Comparison of ENCODE assay signal across 1 cellular context in genomic region chr2:26757873-26758789, GRCh38.
TF ChIP-seq lines count a peak whose summit lies in the region.

No MANE protein-coding gene starts in this region.

TF ChIP-seq in K562, 482 proteins besides CTCF, POLR2A, EP300 and RAD21 (continued from another document and continues in another):
- TF ChIP-seq POLR2G (IDR thresholded peaks at IDR 0.05; ENCODE audit: low read depth, low read length) (peak; percentile 51; the same call in 1 of the 2 replicates), CTBP1 (IDR thresholded peaks at IDR 0.05; ENCODE audit: borderline replicate concordance) (peak; percentile 84), SMAD3 (CRISPR knock-in tag; conservative IDR thresholded peaks at IDR 0.05) (peak; percentile 70), ARID1B (IDR thresholded peaks at IDR 0.05) (peak; percentile 78), AFF4 (CRISPR knock-in tag; IDR thresholded peaks at IDR 0.05) (0 out of 2 replicates have a peak, but pooled peaks have one; percentile 29), ZNF717 (CRISPR knock-in tag; IDR thresholded peaks at IDR 0.05) (no peak), SRSF9 (IDR thresholded peaks at IDR 0.05; ENCODE audit: borderline replicate concordance, low read depth, low read length) (no peak), CHD1 (IDR thresholded peaks at IDR 0.05; ENCODE audit: low read length) (no peak), CEBPB (tag; IDR thresholded peaks at IDR 0.05) (peak; percentile 64), ARID2 (IDR thresholded peaks at IDR 0.05) (no peak), ZNF133 (CRISPR knock-in tag; IDR thresholded peaks at IDR 0.05) (peak; percentile 81; the same call in 1 of the 2 replicates), SREBF1 (IDR thresholded peaks at IDR 0.05; ENCODE audit: borderline replicate concordance, low read depth, low read length) (no peak), NEUROD1 (IDR thresholded peaks at IDR 0.05; ENCODE audit: borderline replicate concordance, low read depth, low read length, partially characterized antibody) (peak; percentile 24), BCL6 (CRISPR knock-in tag; IDR thresholded peaks at IDR 0.05) (peak; percentile 6; the same call in 1 of the 2 replicates), NFE2L1 (tag; IDR thresholded peaks at IDR 0.05; ENCODE audit: borderline replicate concordance, low read depth) (no peak), KDM1A (IDR thresholded peaks at IDR 0.05) (peak in 1 of 2 experiments; percentile 46; a peak in 2 of 4 replicates), C11orf30 (IDR thresholded peaks at IDR 0.05; ENCODE audit: low read depth) (peak; percentile 69; the same call in 1 of the 2 replicates), ZBTB17 (CRISPR knock-in tag; IDR thresholded peaks at IDR 0.05) (peak; percentile 85), TEAD4 (IDR thresholded peaks at IDR 0.05; ENCODE audit: low read length) (peak; percentile 85), TEAD4 (CRISPR knock-in tag; IDR thresholded peaks at IDR 0.05; ENCODE audit: borderline replicate concordance) (no peak), ZNF280B (CRISPR knock-in tag; IDR thresholded peaks at IDR 0.05) (no peak), E4F1 (CRISPR knock-in tag; IDR thresholded peaks at IDR 0.05; ENCODE audit: borderline replicate concordance) (no peak; the same call in 1 of the 2 replicates), ZNF639 (CRISPR knock-in tag; conservative IDR thresholded peaks at IDR 0.05 in 1 of 2, IDR thresholded peaks at IDR 0.05 in 1 of 2) (peak in 1 of 2 experiments; percentile 74; a peak in 2 of 4 replicates), ZBTB26 (CRISPR knock-in tag; IDR thresholded peaks at IDR 0.05) (peak; percentile 70; the same call in 1 of the 2 replicates), NR4A1 (CRISPR knock-in tag; IDR thresholded peaks at IDR 0.05) (peak; percentile 81; the same call in 1 of the 2 replicates), NR4A1 (tag; IDR thresholded peaks at IDR 0.05) (peak; percentile 94), RBFOX2 (IDR thresholded peaks at IDR 0.05; ENCODE audit: low read depth, low read length) (peak; percentile 72), ZBTB11 (CRISPR knock-in tag; IDR thresholded peaks at IDR 0.05) (no peak; a peak in 1 of 6 replicates), HMBOX1 (IDR thresholded peaks at IDR 0.05) (peak; percentile 87), CCAR2 (IDR thresholded peaks at IDR 0.05; ENCODE audit: low read depth, low read length) (no peak), ZNF586 (CRISPR knock-in tag; conservative IDR thresholded peaks at IDR 0.05) (no peak), CBFB (CRISPR knock-in tag; IDR thresholded peaks at IDR 0.05) (0 out of 2 replicates have a peak, but pooled peaks have one; percentile 35), ID3 (CRISPR knock-in tag; IDR thresholded peaks at IDR 0.05) (no peak), ID3 (tag; IDR thresholded peaks at IDR 0.05) (peak; percentile 84), BHLHE40 (IDR thresholded peaks at IDR 0.05; ENCODE audit: low read length) (0 out of 2 replicates have a peak, but pooled peaks have one; percentile 30), ETV1 (tag; conservative IDR thresholded peaks at IDR 0.05; ENCODE audit: low read depth) (peak; percentile 87), EGR1 (conservative IDR thresholded peaks at IDR 0.05) (peak; percentile 74), ZNF445 (CRISPR knock-in tag; IDR thresholded peaks at IDR 0.05; ENCODE audit: low read depth) (no peak), ZNF134 (CRISPR knock-in tag; conservative IDR thresholded peaks at IDR 0.05) (no peak), POLR2AphosphoS5 (IDR thresholded peaks at IDR 0.05; ENCODE audit: control insufficient read depth, insufficient read depth, low read depth, low read length) (peak; percentile 52), SPI1 (IDR thresholded peaks at IDR 0.05; ENCODE audit: borderline replicate concordance, low read depth, low read length) (no peak), CUX1 (CRISPR knock-in tag; IDR thresholded peaks at IDR 0.05) (0 out of 2 replicates have a peak, but pooled peaks have one; percentile 28)
